Comparison of ENCODE assay signal across 20 cellular contexts in genomic region chr9:33105939-33106338, GRCh38. TPM values are rescaled to one million over a fixed set of nuclear protein-coding genes. Genes with fewer than 3 reads are reported as not detected.
DNase-seq lines count a peak whose midpoint lies in the region; ATAC-seq and TF ChIP-seq lines count a peak whose summit lies in the region.
"Had no signal": no experiment of that assay in that cellular context is flagged by ENCODE, and none has a peak within 500 bp of the region (broad histone marks: within the 10 kb centered on the region; RNA-seq: fewer than 3 reads in every experiment).

No MANE protein-coding gene starts in this region.

- H3K4me1 ChIP-seq in left ventricle myocardium inferior: peaks cover 68% of the 10 kb centered on the region

- peak overlapping the region; percentile 85 for H3K27ac ChIP-seq in left ventricle myocardium inferior (replicated peaks)

- no peaks in the 10 kb centered on the region for H3K27me3 ChIP-seq in left ventricle myocardium inferior (ENCODE audit: low read depth)
- H3K27me3 ChIP-seq: esophagus muscularis mucosa had no signal

- H3K9me3 Mint-ChIP-seq in chondrocyte (ENCODE audit: low read depth) (no peaks in the 10 kb centered on the region), nephron (no peaks in the 10 kb centered on the region), type B pancreatic cell (no peaks in the 10 kb centered on the region)
- H3K9me3 Mint-ChIP-seq: neural crest cell, T-cell had no signal

- peaks cover under 1% of the 10 kb centered on the region for H3K36me3 Mint-ChIP-seq in chondrocyte (ENCODE audit: low read depth)
- no peaks in the 10 kb centered on the region for H3K36me3 Mint-ChIP-seq in nephron (ENCODE audit: low read depth)
- no peaks in the 10 kb centered on the region for H3K36me3 Mint-ChIP-seq in type B pancreatic cell

- ATAC-seq in Right ventricle myocardium inferior (no peak), GM21367 (IDR thresholded peaks at IDR 0.05; ENCODE audit: unreplicated experiment) (no peak)
- ATAC-seq: HCT116, T-cell had no signal

- H3K27ac Mint-ChIP-seq in chondrocyte (ENCODE audit: unreplicated experiment) (peak overlapping the region; percentile 96), nephron (peak overlapping the region in 2 of 3 experiments; percentile 60 to 94), type B pancreatic cell (peak overlapping the region; percentile 30)
- H3K27ac Mint-ChIP-seq: T-cell had no signal

- no peak for TF ChIP-seq CTCF in left ventricle myocardium inferior (IDR thresholded peaks at IDR 0.05; ENCODE audit: borderline replicate concordance)
- TF ChIP-seq CTCF in chondrocyte (IDR thresholded peaks at IDR 0.05): no peak
- TF ChIP-seq CTCF in nephron (IDR thresholded peaks at IDR 0.05; ENCODE audit: unreplicated experiment in 3 of 3): no peak
- no peak for TF ChIP-seq CTCF in type B pancreatic cell (conservative IDR thresholded peaks at IDR 0.05)

- H3K36me3 ChIP-seq in left ventricle myocardium inferior: no peaks in the 10 kb centered on the region

- H3K4me3 Mint-ChIP-seq in chondrocyte (ENCODE audit: unreplicated experiment) (no peak overlapping the region), nephron (no peak overlapping the region), type B pancreatic cell (no peak overlapping the region)
- H3K4me3 Mint-ChIP-seq: neural crest cell, T-cell had no signal

- no peak for DNase-seq in left ventricle myocardium inferior
- no peak for DNase-seq in Right ventricle myocardium inferior (ENCODE audit: missing footprints)
- no peak for DNase-seq in chondrocyte (ENCODE audit: low spot score)
- DNase-seq in type B pancreatic cell (ENCODE audit: extremely low spot score, unreplicated experiment): no peak
- no peak for DNase-seq in stimulated activated CD8-positive, alpha-beta memory T cell treated with anti-CD3 and anti-CD28 coated beads, Interleukin-4, amount 100 ng/mL, for 48 hours
- DNase-seq in activated T-cell treated with anti-CD3 and anti-CD28 coated beads, Interleukin-2, amount 50 U/mL, for 48 hours: no peak
- DNase-seq: activated CD4-positive, alpha-beta T cell treated with anti-CD3 and anti-CD28 coated beads for 4 hours; DMS 273 treated with DMSO at 0.1 percent for 48 hours; glutamatergic neuron; left colon; midbrain; NCI-H1436; NCI-H2171; NCI-H526 treated with DMSO at 0.1 percent for 48 hours; T-cell had no signal

- H3K4me1 Mint-ChIP-seq in chondrocyte (ENCODE audit: low read depth): peaks cover 70% of the 10 kb centered on the region
- peaks cover 45% of the 10 kb centered on the region for H3K4me1 Mint-ChIP-seq in nephron
- peaks cover 20% of the 10 kb centered on the region for H3K4me1 Mint-ChIP-seq in type B pancreatic cell (ENCODE audit: unreplicated experiment)

- H3K27me3 Mint-ChIP-seq in chondrocyte (ENCODE audit: low read depth) (no peaks in the 10 kb centered on the region), nephron (ENCODE audit: low read depth) (no peaks in the 10 kb centered on the region), type B pancreatic cell (no peaks in the 10 kb centered on the region)
- H3K27me3 Mint-ChIP-seq: T-cell had no signal

- H3K9me3 ChIP-seq in left ventricle myocardium inferior (replicated peaks): no peaks in the 10 kb centered on the region
- H3K9me3 ChIP-seq: esophagus muscularis mucosa had no signal

- intact Hi-C loops in left ventricle myocardium inferior (cut with micrococcal nuclease): loop anchor here (10.0 kb wide), 1 partner anchor 59 kb away; the partner anchor contains the start of gene B4GALT1
- intact Hi-C loops in Right ventricle myocardium inferior (cut with DNase I): no loop called here

- no peak overlapping the region for H3K4me3 ChIP-seq in left ventricle myocardium inferior
- H3K4me3 ChIP-seq: esophagus muscularis mucosa had no signal

RNA-seq across cellular contexts. Expression of gene SMU1, which starts 29.5 kb away (rescaled TPM):
- 14.9 TPM for total RNA-seq in left ventricle myocardium inferior
- 15.2 TPM for total RNA-seq in Right ventricle myocardium inferior
- 17.4 to 21.1 TPM (median 17.5 TPM) in 3 replicates for total RNA-seq in chondrocyte
- total RNA-seq in type B pancreatic cell (ENCODE audit: low replicate concordance): 21.0 and 25.4 TPM in 2 replicates

Comparison
In these comparisons a context has a peak if more than half of its experiments do, and no peak if none do; other contexts are left out.
1. H3K27ac Mint-ChIP-seq: peak in every context shown above with its lines; median percentile 96 in chondrocyte; 77 in nephron; 30 in type B pancreatic cell.